8 cellular contexts compared by ENCODE assay signal in the genomic region with DNA sequence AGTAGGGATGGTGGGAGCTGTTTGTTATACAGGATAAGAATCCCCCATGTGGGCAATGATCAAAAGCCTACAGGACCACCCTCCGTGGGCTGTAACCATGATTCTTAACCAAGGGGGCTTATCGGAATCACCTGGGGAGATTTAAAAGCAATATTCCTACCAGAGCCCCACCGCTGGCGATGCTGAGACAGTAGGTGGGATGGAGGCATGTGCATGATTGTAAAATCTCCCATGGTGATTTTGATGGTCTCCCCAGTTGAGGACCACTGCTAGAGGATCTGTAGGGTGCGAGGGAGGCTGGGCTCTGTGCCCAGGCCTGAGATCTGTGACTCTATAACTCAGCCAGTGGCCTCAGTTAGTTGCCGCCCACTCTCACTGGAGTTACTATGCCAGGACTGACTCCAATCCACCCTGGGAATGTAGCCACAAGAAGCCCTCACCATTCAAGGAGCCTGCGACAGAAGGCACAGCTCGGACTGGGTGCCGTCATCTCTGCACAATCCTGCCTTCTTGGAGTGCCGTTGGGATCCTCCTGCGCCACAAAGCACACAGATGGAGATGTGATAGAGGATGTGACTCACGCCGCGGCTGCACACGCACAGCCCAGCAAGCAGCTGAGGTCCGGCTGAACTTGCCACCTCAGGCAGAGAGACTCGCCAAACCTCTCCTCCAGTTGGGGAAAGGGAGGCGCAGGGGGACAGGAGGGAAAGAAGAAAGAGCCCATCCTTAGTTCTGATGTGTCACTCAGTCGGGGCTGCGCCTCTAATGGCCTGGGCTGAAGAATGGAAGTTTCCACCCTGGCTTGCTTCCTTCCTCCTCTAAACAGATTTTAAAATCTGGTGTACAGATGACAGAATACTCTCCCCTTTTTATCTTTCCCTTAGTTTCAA. TPM values are rescaled to one million over a fixed set of nuclear protein-coding genes. Genes with fewer than 3 reads are reported as not detected.
DNase-seq lines count a peak whose midpoint lies in the region; ATAC-seq and TF ChIP-seq lines count a peak whose summit lies in the region.

No MANE protein-coding gene starts in this region.

- TF ChIP-seq POLR2A in gastroesophageal sphincter (IDR thresholded peaks at IDR 0.05) = peak; percentile 36 to 50

- H3K36me3 ChIP-seq in gastroesophageal sphincter (no peaks in the 10 kb centered on the region), psoas muscle (ENCODE audit: insufficient read depth in 1 of 2, low read depth in 1 of 2) (no peaks in the 10 kb centered on the region)

- H3K4me3 ChIP-seq in gastroesophageal sphincter (peak overlapping the region in 1 of 2 donors; percentile 40), psoas muscle (peak overlapping the region; percentile 36)

- no peaks in the 10 kb centered on the region for H3K9me3 Mint-ChIP-seq in activated naive CD8-positive, alpha-beta T cell treated with anti-CD3 and anti-CD28 coated beads, Interleukin-2, amount 50 U/mL, for 24 hours

- H3K4me1 ChIP-seq in gastroesophageal sphincter (peaks cover 10 to 68% (median 20%) of the 10 kb centered on the region in 3 donors), psoas muscle (peaks cover 34% of the 10 kb centered on the region)

- H3K4me3 Mint-ChIP-seq in activated naive CD8-positive, alpha-beta T cell treated with anti-CD3 and anti-CD28 coated beads, Interleukin-2, amount 50 U/mL, for 24 hours = no peak overlapping the region

- peak overlapping the region; percentile 88 to 95 (median 90) for H3K27ac ChIP-seq in gastroesophageal sphincter
- peak overlapping the region; percentile 89 for H3K27ac ChIP-seq in psoas muscle

- no peak overlapping the region for H3K27ac Mint-ChIP-seq in activated naive CD8-positive, alpha-beta T cell treated with anti-CD3 and anti-CD28 coated beads, Interleukin-2, amount 50 U/mL, for 24 hours

- H3K4me1 Mint-ChIP-seq in activated naive CD8-positive, alpha-beta T cell treated with anti-CD3 and anti-CD28 coated beads, Interleukin-2, amount 50 U/mL, for 24 hours = no peaks in the 10 kb centered on the region

- no peaks in the 10 kb centered on the region for H3K36me3 Mint-ChIP-seq in activated naive CD8-positive, alpha-beta T cell treated with anti-CD3 and anti-CD28 coated beads, Interleukin-2, amount 50 U/mL, for 24 hours (ENCODE audit: low read depth)

- H3K27me3 Mint-ChIP-seq in activated naive CD8-positive, alpha-beta T cell treated with anti-CD3 and anti-CD28 coated beads, Interleukin-2, amount 50 U/mL, for 24 hours = no peaks in the 10 kb centered on the region

- DNase-seq in G401 (ENCODE audit: low spot score) (peak; percentile 68), SW480 (ENCODE audit: low spot score) (peak; percentile 85), psoas muscle (peak; percentile 90 to 92), DMS79 (lab: John Stamatoyannopoulos, UW) (no peak), NCI-H1436 treated with DMSO at 0.1 percent for 48 hours (lab: John Stamatoyannopoulos, UW) (no peak)
- no peak for DNase-seq in activated effector memory CD4-positive, alpha-beta T cell treated with Interleukin-2 at 50 U/mL for 16 hours
- DNase-seq in activated naive CD8-positive, alpha-beta T cell treated with anti-CD3 and anti-CD28 coated beads, Interleukin-2, amount 50 U/mL, for 24 hours = no peak

- WGBS in gastroesophageal sphincter (ENCODE audit: low coverage in 1 of 2), 2 donors = 0 to 59% methylated on average over 3 to 5 of the region's 20 CpGs
- 42 to 50% (median 43%) methylated on average over 20 of the region's 20 CpGs for WGBS in psoas muscle, 3 donors

- H3K27me3 ChIP-seq in gastroesophageal sphincter = no peaks in the 10 kb centered on the region
- H3K27me3 ChIP-seq in psoas muscle (ENCODE audit: insufficient read depth in 3 of 3, low read length in 2 of 3) = no peaks in the 10 kb centered on the region

- in situ Hi-C loops in G401 (cut with HindIII; ENCODE audit: low sequenced_read_pairs) = no loop called here

- peak; percentile 83 for ATAC-seq in gastroesophageal sphincter
- ATAC-seq in psoas muscle = peak; percentile 80 to 82 (median 80)
- ATAC-seq in activated naive CD8-positive, alpha-beta T cell treated with anti-CD3 and anti-CD28 coated beads, Interleukin-2, amount 50 U/mL, for 24 hours = no peak

- TF ChIP-seq EP300 in gastroesophageal sphincter (IDR thresholded peaks at IDR 0.05) = no peak

- no peaks in the 10 kb centered on the region for H3K9me3 ChIP-seq in gastroesophageal sphincter
- no peaks in the 10 kb centered on the region for H3K9me3 ChIP-seq in psoas muscle

- intact Hi-C loops in psoas muscle (cut with DNase I) = loop anchor here in 1 of 2 donors (5.0 kb wide), 1 partner anchor 47 kb away; a partner anchor contains a TSS

- TF ChIP-seq CTCF in gastroesophageal sphincter (IDR thresholded peaks at IDR 0.05) (peak in 1 of 4 experiments; percentile 4), psoas muscle (IDR thresholded peaks at IDR 0.05) (no peak)

RNA-seq across cellular contexts. Expression of a gene that starts 26.5 kb away (rescaled TPM):
- total RNA-seq in G401 (2014; rRNA removed; shearing (Covaris generic)) = not detected in 2 replicates
- 1 to 10 TPM in 2 of 4 donors, under 1 TPM in 2; 0.27 to 2.5 (median 1.1) TPM for total RNA-seq in gastroesophageal sphincter
- 1 to 10 TPM in 2 of 4 donors, under 1 TPM in 2; 0.47 to 2.1 (median 0.91) TPM for total RNA-seq in psoas muscle
- polyA plus RNA-seq in psoas muscle = 1 to 10 TPM in 1 of 3 donors, under 1 TPM in 2; 0.14 to 1.1 (median 0.51) TPM

RNA-seq across cellular contexts. Expression of a gene that starts 46.4 kb away (rescaled TPM):
- 28.2 and 29.3 TPM in 2 replicates for total RNA-seq in G401 (2014; rRNA removed; shearing (Covaris generic))
- total RNA-seq in gastroesophageal sphincter (100 to 1,000 TPM in 1 of 4 donors, 10 to 100 TPM in 3; 39.4 to 106 (median 99.2) TPM), psoas muscle (10 to 100 TPM; 26.4 to 84.0 (median 55.9) TPM)
- polyA plus RNA-seq in psoas muscle = 10 to 100 TPM in 2 of 3 donors, 1 to 10 TPM in 1; 3.5 to 36.0 (median 17.5) TPM

Comparison
In these comparisons a context has a peak if more than half of its experiments do, and no peak if none do; other contexts are left out.
1. DNase-seq: peak in G401 (single experiment), SW480 (single experiment) and psoas muscle (2 of 2); none in activated effector memory CD4-positive, alpha-beta T cell treated with Interleukin-2 at 50 U/mL for 16 hours (single experiment), activated naive CD8-positive, alpha-beta T cell treated with anti-CD3 and anti-CD28 coated beads, Interleukin-2, amount 50 U/mL, for 24 hours (single experiment), DMS79 (single experiment) and NCI-H1436 treated with DMSO at 0.1 percent for 48 hours (single experiment).